Comparison of ENCODE assay signal across 8 cellular contexts in genomic region chr11:65422104-65422632, GRCh38. TPM values are rescaled to one million over a fixed set of nuclear protein-coding genes. Genes with fewer than 3 reads are reported as not detected.
DNase-seq lines count a peak whose midpoint lies in the region; ATAC-seq and TF ChIP-seq lines count a peak whose summit lies in the region.

No MANE protein-coding gene starts in this region.

- H3K9ac ChIP-seq in colonic mucosa (ENCODE audit: low read depth in 2 of 2, low read length in 2 of 2), result peak overlapping the region; percentile 100

- H3K9me3 ChIP-seq in colonic mucosa, result no peaks in the 10 kb centered on the region

- peaks cover 47% of the 10 kb centered on the region for H3K36me3 Mint-ChIP-seq in activated CD4-positive, alpha-beta T cell treated with anti-CD3 and anti-CD28 coated beads, Interleukin-2, amount 10 ng/mL, durations not matched to agents 7 days and 5 days (ENCODE audit: low read depth)

- H3K4me1 ChIP-seq in colonic mucosa, result peaks cover 10% of the 10 kb centered on the region

- ATAC-seq in HG02642 (IDR thresholded peaks at IDR 0.05; ENCODE audit: poor library complexity, unreplicated experiment) (peak; percentile 31), GM18861 (IDR thresholded peaks at IDR 0.05; ENCODE audit: unreplicated experiment) (no peak)

- H3K36me3 ChIP-seq in colonic mucosa, result no peaks in the 10 kb centered on the region

- H3K27ac ChIP-seq in colonic mucosa, result peak overlapping the region; percentile 100

- H3K4me1 Mint-ChIP-seq in activated CD4-positive, alpha-beta T cell treated with anti-CD3 and anti-CD28 coated beads, Interleukin-2, amount 10 ng/mL, durations not matched to agents 7 days and 5 days, result peaks cover 46% of the 10 kb centered on the region

- DNase-seq in DMS53 (lab: John Stamatoyannopoulos, UW) (peak; percentile 99), NCI-H2227 treated with DMSO at 0.1 percent for 48 hours (lab: John Stamatoyannopoulos, UW) (peak; percentile 91), colonic mucosa (peak; percentile 98), left kidney (ENCODE audit: low read depth, low spot score) (peak; percentile 97)
- peak; percentile 94 for DNase-seq in activated CD4-positive, alpha-beta T cell treated with anti-CD3 and anti-CD28 coated beads, Interleukin-2, amount 10 ng/mL, durations not matched to agents 7 days and 5 days
- DNase-seq in stimulated activated CD4-positive, alpha-beta T cell treated with anti-CD3 and anti-CD28 coated beads, Interleukin-1b, Interleukin-23, amount 100 ng/mL, for 24 hours (ENCODE audit: low read depth in 4 of 4, low spot score in 1 of 4), result peak; percentile 83 to 96 (median 90)

- peaks cover 5% of the 10 kb centered on the region for H3K27me3 Mint-ChIP-seq in activated CD4-positive, alpha-beta T cell treated with anti-CD3 and anti-CD28 coated beads, Interleukin-2, amount 10 ng/mL, durations not matched to agents 7 days and 5 days

- no peak for TF ChIP-seq CTCF in colonic mucosa (IDR thresholded peaks at IDR 0.05)

- CTCF ChIA-PET in activated CD4-positive, alpha-beta T cell treated with anti-CD3 and anti-CD28 coated beads, Interleukin-2, amount 10 ng/mL, durations not matched to agents 7 days and 5 days (lab: Charles Lee), result interaction anchor here (1.2 to 8.1 kb wide), 2 partner anchors 76 to 80 kb away, joined by 3 to 67 read pairs; partner anchors contain the start of gene MALAT1

- H3K4me3 Mint-ChIP-seq in activated CD4-positive, alpha-beta T cell treated with anti-CD3 and anti-CD28 coated beads, Interleukin-2, amount 10 ng/mL, durations not matched to agents 7 days and 5 days, result peak overlapping the region; percentile 91

- peak overlapping the region; percentile 97 for H3K27ac Mint-ChIP-seq in activated CD4-positive, alpha-beta T cell treated with anti-CD3 and anti-CD28 coated beads, Interleukin-2, amount 10 ng/mL, durations not matched to agents 7 days and 5 days

- intact Hi-C loops in colonic mucosa (cut with DNase I), result loop anchor here (2.0 kb wide), 1 partner anchor 83 kb away; no protein-coding TSS in a partner anchor

- no peaks in the 10 kb centered on the region for H3K27me3 ChIP-seq in colonic mucosa

- H3K9me3 Mint-ChIP-seq in activated CD4-positive, alpha-beta T cell treated with anti-CD3 and anti-CD28 coated beads, Interleukin-2, amount 10 ng/mL, durations not matched to agents 7 days and 5 days, result no peaks in the 10 kb centered on the region

- peak overlapping the region; percentile 72 for H3K4me3 ChIP-seq in colonic mucosa

- POLR2A ChIA-PET in activated CD4-positive, alpha-beta T cell treated with anti-CD3 and anti-CD28 coated beads, Interleukin-2, amount 10 ng/mL, durations not matched to agents 7 days and 5 days (lab: Charles Lee), result interaction anchor here (0.6 to 14.2 kb wide), 9 partner anchors 35 to 235 kb away, joined by 3 to 781 read pairs (median 5); partner anchors contain the start of genes FAM89B, FRMD8 and MALAT1

RNA-seq across cellular contexts. Expression of gene NEAT1, which starts 0.4 kb away (rescaled TPM):
- total RNA-seq in activated CD4-positive, alpha-beta T cell treated with anti-CD3 and anti-CD28 coated beads, Interleukin-2, amount 10 ng/mL, durations not matched to agents 7 days and 5 days, result 100 to 1,000 TPM; 463 to 610 TPM
- total RNA-seq in colonic mucosa, result 100 to 1,000 TPM; 269 to 502 TPM

RNA-seq across cellular contexts. Expression of gene FRMD8, which starts 35.7 kb away (rescaled TPM):
- total RNA-seq in activated CD4-positive, alpha-beta T cell treated with anti-CD3 and anti-CD28 coated beads, Interleukin-2, amount 10 ng/mL, durations not matched to agents 7 days and 5 days, result 10 to 100 TPM; 49.5 to 52.1 TPM
- total RNA-seq in colonic mucosa, result 10 to 100 TPM; 30.7 to 43.9 TPM

RNA-seq across cellular contexts. Expression of gene SLC25A45, which starts 39.7 kb away (rescaled TPM):
- 10 to 100 TPM; 40.9 TPM for total RNA-seq in activated CD4-positive, alpha-beta T cell treated with anti-CD3 and anti-CD28 coated beads, Interleukin-2, amount 10 ng/mL, durations not matched to agents 7 days and 5 days
- total RNA-seq in colonic mucosa, result 1 to 10 TPM; 4.4 to 6.9 TPM

Comparison
In these comparisons a context has a peak if more than half of its experiments do, and no peak if none do; other contexts are left out.
1. RNA of gene SLC25A45, which starts 39.7 kb away (total RNA-seq): 40.9 TPM in activated CD4-positive, alpha-beta T cell treated with anti-CD3 and anti-CD28 coated beads, Interleukin-2, amount 10 ng/mL, durations not matched to agents 7 days and 5 days; 4.4 to 6.9 TPM in colonic mucosa; every median in the first group is over 4 times any median in the second.
2. Peak in every context shown above with its lines, with median percentiles within 50 percentile points of each other: DNase-seq.